In genomic region chr12:6825398-6826124, GRCh38 we compare ENCODE assay signal across 8 cellular contexts.
DNase-seq lines count a peak whose midpoint lies in the region; ATAC-seq, FAIRE-seq and TF ChIP-seq lines count a peak whose summit lies in the region.

No MANE protein-coding gene starts in this region.

- POLR2A ChIA-PET in RWPE1 (lab: Yijun Ruan, JAX; ENCODE audit: low non-redundant PET), result no interaction called here

- H3K27ac ChIP-seq in RWPE1, result no peak overlapping the region

- CTCF ChIA-PET in RWPE1 (lab: Yijun Ruan, JAX), result interaction anchor here (0.5 to 2.7 kb wide), 7 partner anchors 9 to 291 kb away, joined by 3 to 20 read pairs (median 3); partner anchors contain the start of genes GAPDH, MLF2 and PTMS

- ATAC-seq in HG02840 (IDR thresholded peaks at IDR 0.05; ENCODE audit: low FRiP score, unreplicated experiment), result no peak

- peak; percentile 91 for TF ChIP-seq CTCF in LNCAP (IDR thresholded peaks at IDR 0.05)
- TF ChIP-seq CTCF in RWPE1 (conservative IDR thresholded peaks at IDR 0.05; ENCODE audit: low read depth), result peak; percentile 64

- peak; percentile 81 for FAIRE-seq in G401.6 (lab: Jason Lieb, UNC)

- DNase-seq in RWPE1 (ENCODE audit: low spot score) (peak; percentile 64), foreskin melanocyte (peak; percentile 71), nucleus accumbens (lab: John Stamatoyannopoulos, UW) (peak in 52 of 56 donors; percentile 26 to 90 (median 66)), stromal cell of bone marrow (ENCODE audit: low read depth) (peak; percentile 71)
- peak; percentile 93 for DNase-seq in activated effector memory CD4-positive, alpha-beta T cell treated with anti-CD3 and anti-CD28 coated beads, Interleukin-2, amount 50 U/mL, for 16 hours
